ENCODE assay signal across 20 cellular contexts in genomic region chr4:125115941-125116340, GRCh38.
A peak's percentile ranks its signal among the peaks of the same experiment; 100 is the strongest.
DNase-seq lines count a peak whose midpoint lies in the region; TF ChIP-seq lines count a peak whose summit lies in the region.
"Had no signal": no experiment of that assay in that cellular context is flagged by ENCODE, and none has a peak within 500 bp of the region (broad histone marks: within the 10 kb centered on the region; RNA-seq: fewer than 3 reads in every experiment).

No MANE protein-coding gene starts in this region.

- peak; percentile 69 for DNase-seq in A172 (ENCODE audit: low spot score)
- peak; percentile 26 for DNase-seq in HS-27A (ENCODE audit: low read depth)
- no peak for DNase-seq in SK-N-SH
- DNase-seq in fibroblast of lung (ENCODE audit: low read depth in 2 of 2), result peak; percentile 73 to 76
- no peak for DNase-seq in colonic mucosa
- DNase-seq in ascending aorta (ENCODE audit: low spot score in 2 of 2), result no peak
- DNase-seq in NCI-H2107 treated with DMSO at 0.1 percent for 48 hours (lab: John Stamatoyannopoulos, UW; ENCODE audit: unreplicated experiment), result no peak
- no peak for DNase-seq in activated CD4-positive, alpha-beta T cell treated with anti-CD3 and anti-CD28 coated beads for 48 hours
- DNase-seq: 8988T; activated CD4-positive, alpha-beta T cell treated with anti-CD3 and anti-CD28 coated beads for 4 hours; activated gamma-delta T cell; aorta; DMS153; heart left ventricle; NCI-H1048; NCI-H2081 treated with DMSO at 0.1 percent for 48 hours; nucleus accumbens; thyroid gland had no signal

- no peaks in the 10 kb centered on the region for H3K9me3 ChIP-seq in SK-N-SH
- no peaks in the 10 kb centered on the region for H3K9me3 ChIP-seq in fibroblast of lung (ENCODE audit: control insufficient read depth, insufficient read depth, low read depth, low read length)
- H3K9me3 ChIP-seq in colonic mucosa, result no peaks in the 10 kb centered on the region
- no peaks in the 10 kb centered on the region for H3K9me3 ChIP-seq in ascending aorta
- H3K9me3 ChIP-seq: heart left ventricle, right atrium auricular region, thyroid gland had no signal

- CTCF ChIA-PET in SK-N-SH (lab: Yijun Ruan, JAX), result interaction anchor here (0.6 kb wide), 1 partner anchor 19 kb away, joined by 3 read pairs; no protein-coding TSS in a partner anchor

- H3K4me3 ChIP-seq in SK-N-SH (ENCODE audit: low read depth in 2 of 2, low read length in 1 of 2) (no peak overlapping the region), fibroblast of lung (replicated peaks in 1 of 4; ENCODE audit: control extremely low read depth in 1 of 4, insufficient read depth in 1 of 4, low read depth in 3 of 4, low read length in 4 of 4) (no peak overlapping the region), colonic mucosa (no peak overlapping the region), ascending aorta (no peak overlapping the region)
- H3K4me3 ChIP-seq: heart left ventricle, right atrium auricular region, thyroid gland had no signal

- H3K36me3 ChIP-seq in SK-N-SH (replicated peaks in 1 of 2; ENCODE audit: control insufficient read depth in 1 of 2, insufficient read depth in 2 of 2, low read length in 1 of 2), result no peaks in the 10 kb centered on the region
- no peaks in the 10 kb centered on the region for H3K36me3 ChIP-seq in fibroblast of lung (ENCODE audit: control insufficient read depth, insufficient read depth, low read length)
- H3K36me3 ChIP-seq in colonic mucosa, result no peaks in the 10 kb centered on the region
- H3K36me3 ChIP-seq in ascending aorta, result no peaks in the 10 kb centered on the region
- H3K36me3 ChIP-seq: heart left ventricle, right atrium auricular region, thyroid gland had no signal

- TF ChIP-seq CTCF in SK-N-SH (IDR thresholded peaks at IDR 0.05) (no peak), fibroblast of lung (conservative IDR thresholded peaks at IDR 0.05 in 1 of 2, IDR thresholded peaks at IDR 0.05 in 1 of 2; ENCODE audit: low read depth in 1 of 2, low read length in 2 of 2) (no peak), colonic mucosa (IDR thresholded peaks at IDR 0.05) (no peak), ascending aorta (IDR thresholded peaks at IDR 0.05) (no peak)

- H3K4me2 ChIP-seq in SK-N-SH, result no peak overlapping the region
- no peak overlapping the region for H3K4me2 ChIP-seq in fibroblast of lung (ENCODE audit: extremely low read depth, insufficient read depth, low read length)

- H4K20me1 ChIP-seq in SK-N-SH (ENCODE audit: insufficient read depth) (no peaks in the 10 kb centered on the region), fibroblast of lung (ENCODE audit: control insufficient read depth, extremely low read depth, insufficient read depth, low read length) (no peaks in the 10 kb centered on the region)

- peaks cover 2% of the 10 kb centered on the region for H3F3A ChIP-seq in SK-N-SH (replicated peaks; ENCODE audit: insufficient read depth)

- POLR2A ChIA-PET in SK-N-SH (lab: Yijun Ruan, JAX), result no interaction called here

- no peak for TF ChIP-seq RAD21 in SK-N-SH (IDR thresholded peaks at IDR 0.05; ENCODE audit: low read length)

- no peaks in the 10 kb centered on the region for H3K79me2 ChIP-seq in SK-N-SH (ENCODE audit: insufficient read depth)
- no peaks in the 10 kb centered on the region for H3K79me2 ChIP-seq in fibroblast of lung (ENCODE audit: control insufficient read depth, insufficient read depth, low read length)

- no peaks in the 10 kb centered on the region for H3K27me3 ChIP-seq in SK-N-SH (ENCODE audit: insufficient read depth)
- H3K27me3 ChIP-seq in fibroblast of lung (ENCODE audit: control insufficient read depth, insufficient read depth, low read length), result no peaks in the 10 kb centered on the region
- no peaks in the 10 kb centered on the region for H3K27me3 ChIP-seq in colonic mucosa
- no peaks in the 10 kb centered on the region for H3K27me3 ChIP-seq in ascending aorta
- H3K27me3 ChIP-seq: heart left ventricle, right atrium auricular region, thyroid gland had no signal

- intact Hi-C loops in colonic mucosa (cut with DNase I), result no loop called here
- intact Hi-C loops in ascending aorta (cut with DNase I), result no loop called here

- H2AFZ ChIP-seq in SK-N-SH (ENCODE audit: low read depth), result no peak overlapping the region
- no peak overlapping the region for H2AFZ ChIP-seq in fibroblast of lung (ENCODE audit: low read length)

- H3K4me1 ChIP-seq in SK-N-SH (ENCODE audit: control insufficient read depth in 1 of 2, insufficient read depth in 2 of 2, low read depth in 1 of 2, low read length in 1 of 2) (no peaks in the 10 kb centered on the region; a peak in 1 of 4 replicates), fibroblast of lung (ENCODE audit: control insufficient read depth, extremely low read depth, insufficient read depth, low read length) (no peaks in the 10 kb centered on the region), colonic mucosa (no peaks in the 10 kb centered on the region), ascending aorta (no peaks in the 10 kb centered on the region)
- H3K4me1 ChIP-seq: heart left ventricle, right atrium auricular region, thyroid gland had no signal

- no peak for TF ChIP-seq EP300 in SK-N-SH (IDR thresholded peaks at IDR 0.05; ENCODE audit: borderline replicate concordance in 1 of 2, low read depth in 1 of 2, low read length in 1 of 2)

- WGBS in SK-N-SH (ENCODE audit: low lambda C conversion rate), result 57% methylated on average over 5 of the region's 5 CpGs

- H3K27ac ChIP-seq in SK-N-SH (ENCODE audit: low read depth in 2 of 2, low read length in 1 of 2), result no peak overlapping the region
- no peak overlapping the region for H3K27ac ChIP-seq in fibroblast of lung (ENCODE audit: insufficient read depth, low read length)
- H3K27ac ChIP-seq in colonic mucosa, result no peak overlapping the region
- H3K27ac ChIP-seq in ascending aorta, result no peak overlapping the region
- H3K27ac ChIP-seq: epithelial cell of prostate, heart left ventricle, right atrium auricular region, thyroid gland had no signal

- H3K9ac ChIP-seq in SK-N-SH (no peak overlapping the region), fibroblast of lung (ENCODE audit: insufficient read depth, low read length) (no peak overlapping the region), colonic mucosa (ENCODE audit: low read depth in 2 of 2, low read length in 2 of 2) (no peak overlapping the region)

- H3K9me2 ChIP-seq in SK-N-SH, result no peaks in the 10 kb centered on the region

TF ChIP-seq in SK-N-SH, 30 proteins besides CTCF, POLR2A, EP300 and RAD21:
- TF ChIP-seq TEAD4 (IDR thresholded peaks at IDR 0.05; ENCODE audit: borderline replicate concordance, insufficient read depth) (peak; percentile 17; the same call in 1 of the 2 replicates), JUND (IDR thresholded peaks at IDR 0.05) (peak; percentile 74), ZBTB33 (IDR thresholded peaks at IDR 0.05; ENCODE audit: borderline replicate concordance, low read depth) (no peak), FOSL2 (IDR thresholded peaks at IDR 0.05; ENCODE audit: borderline replicate concordance, low read depth) (peak; percentile 64)

Comparison
In these comparisons a context has a peak if more than half of its experiments do, and no peak if none do; other contexts are left out.
1. DNase-seq: peak in A172 (single experiment), HS-27A (single experiment) and fibroblast of lung (2 of 2); none in SK-N-SH (single experiment), colonic mucosa (single experiment), ascending aorta (0 of 2), NCI-H2107 treated with DMSO at 0.1 percent for 48 hours (single experiment) and activated CD4-positive, alpha-beta T cell treated with anti-CD3 and anti-CD28 coated beads for 48 hours (single experiment).